1 cellular context compared by ENCODE assay signal in genomic region chr11:18367431-18367830, GRCh38.
TF ChIP-seq lines count a peak whose summit lies in the region.

No MANE protein-coding gene starts in this region.

TF ChIP-seq in IMR-90, 13 proteins besides CTCF, POLR2A, EP300 and RAD21:
- TF ChIP-seq NFE2L2 (IDR thresholded peaks at IDR 0.05; ENCODE audit: low read depth, low read length) (no peak), RFX5 (IDR thresholded peaks at IDR 0.05; ENCODE audit: low read depth, low read length) (no peak)
